ENCODE assay signal across 8 cellular contexts in the genomic region with DNA sequence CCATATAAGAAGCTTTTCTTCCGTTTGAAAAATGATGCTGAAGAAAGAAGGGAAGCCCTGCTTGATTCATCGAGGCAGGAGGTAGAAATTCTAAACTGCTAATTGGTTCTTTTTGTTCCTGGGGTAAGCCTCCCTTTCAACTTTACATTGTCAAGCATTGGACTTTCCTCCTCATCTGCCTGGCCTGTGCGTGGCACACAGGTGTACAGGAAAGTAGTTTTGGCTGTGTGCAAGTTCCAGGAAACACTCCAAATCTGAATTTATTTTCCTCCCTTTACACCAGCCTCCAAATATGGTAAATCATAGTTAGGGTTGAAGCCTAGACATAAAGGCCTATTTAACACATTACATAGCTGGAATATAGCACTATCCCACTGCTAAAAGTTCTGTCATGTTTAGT. TPM values are rescaled to one million over a fixed set of nuclear protein-coding genes. Genes with fewer than 3 reads are reported as not detected.
"Had no signal": no experiment of that assay in that cellular context is flagged by ENCODE, and none has a peak within 500 bp of the region (broad histone marks: within the 10 kb centered on the region; RNA-seq: fewer than 3 reads in every experiment).

No MANE protein-coding gene starts in this region.

- DNase-seq: H9, HCEC 1CT had no signal

- H3K4me2 ChIP-seq: GM23338 had no signal

- FAIRE-seq: H1, H54, HTR-8/SVneo had no signal

- H3K4me3 ChIP-seq: GM23338 had no signal

- ATAC-seq: GM23338 had no signal

- H2AFZ ChIP-seq: GM23338 had no signal

RNA-seq across cellular contexts. Expression of a gene that starts 18.2 kb away (rescaled TPM):
- total RNA-seq: HT-29 had no signal
- polyA plus RNA-seq: IgD-negative memory B cell had no signal
